In genomic region chr15:85253196-85253915, GRCh38 we compare ENCODE assay signal across 8 cellular contexts.
DNase-seq lines count a peak whose midpoint lies in the region; ATAC-seq and TF ChIP-seq lines count a peak whose summit lies in the region.
"Not testable (repeated sequence)": the region's sequence is repeated elsewhere in the genome, so short reads cannot be mapped to it uniquely, and the experiment has no call there.

No MANE protein-coding gene starts in this region.

- TF ChIP-seq POLR2A in stomach (IDR thresholded peaks at IDR 0.05): not testable (repeated sequence)

- not testable (repeated sequence) for H3K9me3 ChIP-seq in stomach

- H3K27ac Mint-ChIP-seq in activated T-helper 17 cell treated with anti-CD3 and anti-CD28 coated beads, Interleukin-2, amount 50 U/mL, for 72 hours: not testable (repeated sequence)

- peak; percentile 36 for DNase-seq in GM10266 (ENCODE audit: extremely low spot score)
- peak; percentile 19 for DNase-seq in GM19238 (ENCODE audit: insufficient read length, low spot score)
- DNase-seq in HT-29 (ENCODE audit: low spot score): peak; percentile 66
- peak in 1 of 2 donors; percentile 36 for DNase-seq in foreskin keratinocyte
- peak; percentile 55 for DNase-seq in stomach

- intact Hi-C loops in stomach (cut with DNase I; ENCODE audit: low total_unique reads): not testable (repeated sequence)

- whole genome bisulfite sequencing in stomach, 5 donors: 41 to 54% (median 44%) methylated on average over 7 to 15 of the region's 15 CpGs

- H3K36me3 ChIP-seq in stomach: not testable (repeated sequence)

- not testable (repeated sequence) for H3K36me3 Mint-ChIP-seq in activated T-helper 17 cell treated with anti-CD3 and anti-CD28 coated beads, Interleukin-2, amount 50 U/mL, for 72 hours (ENCODE audit: low read depth)

- H3K27me3 Mint-ChIP-seq in activated T-helper 17 cell treated with anti-CD3 and anti-CD28 coated beads, Interleukin-2, amount 50 U/mL, for 72 hours: not testable (repeated sequence)

- not testable (repeated sequence) for H3K4me1 Mint-ChIP-seq in activated T-helper 17 cell treated with anti-CD3 and anti-CD28 coated beads, Interleukin-2, amount 50 U/mL, for 72 hours

- TF ChIP-seq CTCF in GM10266 (IDR thresholded peaks at IDR 0.05; ENCODE audit: control insufficient read depth, insufficient read depth, low read depth, missing control alignments); foreskin keratinocyte (conservative IDR thresholded peaks at IDR 0.05); stomach (IDR thresholded peaks at IDR 0.05): not testable (repeated sequence)

- H3K4me3 ChIP-seq in stomach: not testable (repeated sequence)

- ATAC-seq in GM21619 (IDR thresholded peaks at IDR 0.05; ENCODE audit: unreplicated experiment) (peak; percentile 74), HG03060 (IDR thresholded peaks at IDR 0.05; ENCODE audit: low read depth, unreplicated experiment) (peak; percentile 68), foreskin keratinocyte (peak; percentile 76)
- peak; percentile 63 for ATAC-seq in activated T-helper 17 cell treated with anti-CD3 and anti-CD28 coated beads, Interleukin-2, amount 50 U/mL, for 72 hours (replicated peaks)

- H3K27ac ChIP-seq in foreskin keratinocyte, stomach: not testable (repeated sequence)

- H3K27me3 ChIP-seq in foreskin keratinocyte, stomach: not testable (repeated sequence)

- H3K4me1 ChIP-seq in foreskin keratinocyte: not testable (repeated sequence)
- peaks cover 0 to 17% (median 6%) of the 10 kb centered on the region in 4 donors for H3K4me1 ChIP-seq in stomach

- TF ChIP-seq EP300 in stomach (IDR thresholded peaks at IDR 0.05): not testable (repeated sequence)

- H3K9me3 Mint-ChIP-seq in activated T-helper 17 cell treated with anti-CD3 and anti-CD28 coated beads, Interleukin-2, amount 50 U/mL, for 72 hours: not testable (repeated sequence)

- not testable (repeated sequence) for H3K4me3 Mint-ChIP-seq in activated T-helper 17 cell treated with anti-CD3 and anti-CD28 coated beads, Interleukin-2, amount 50 U/mL, for 72 hours
